In the genomic region with DNA sequence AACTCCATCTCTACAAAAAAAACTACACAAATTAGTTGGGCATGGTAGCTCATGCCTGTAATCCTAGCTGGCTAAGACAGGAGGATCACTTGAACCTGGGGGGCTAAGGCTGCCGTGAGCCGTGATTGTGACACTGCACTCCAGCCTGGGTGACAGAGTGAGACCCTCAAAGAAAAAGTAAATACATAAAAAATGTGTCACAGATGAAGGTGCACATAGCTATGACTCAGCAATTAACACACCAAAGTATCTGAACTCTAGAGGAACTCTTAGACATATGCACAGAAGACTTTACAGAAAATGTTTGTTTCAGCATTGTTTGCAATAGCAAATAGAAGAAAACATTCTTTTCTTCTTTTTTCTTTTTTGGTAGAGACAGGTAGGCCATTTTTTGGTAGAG, we compare ENCODE assay signal across 1 cellular context.
TF ChIP-seq lines count a peak whose summit lies in the region.

No MANE protein-coding gene starts in this region.

TF ChIP-seq in endothelial cell of umbilical vein, 7 proteins besides CTCF, POLR2A, EP300 and RAD21:
- TF ChIP-seq FOS (IDR thresholded peaks at IDR 0.05; ENCODE audit: borderline replicate concordance, insufficient read depth, low read length) = peak; percentile 30
- TF ChIP-seq, protein P1, sequence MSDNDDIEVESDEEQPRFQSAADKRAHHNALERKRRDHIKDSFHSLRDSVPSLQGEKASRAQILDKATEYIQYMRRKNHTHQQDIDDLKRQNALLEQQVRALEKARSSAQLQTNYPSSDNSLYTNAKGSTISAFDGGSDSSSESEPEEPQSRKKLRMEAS (IDR thresholded peaks at IDR 0.05; ENCODE audit: insufficient read depth, insufficient read length) = no peak
TF ChIP-seq in endothelial cell of umbilical vein: peak in this region for 1.
